Comparison of ENCODE assay signal across 16 cellular contexts in the genomic region with DNA sequence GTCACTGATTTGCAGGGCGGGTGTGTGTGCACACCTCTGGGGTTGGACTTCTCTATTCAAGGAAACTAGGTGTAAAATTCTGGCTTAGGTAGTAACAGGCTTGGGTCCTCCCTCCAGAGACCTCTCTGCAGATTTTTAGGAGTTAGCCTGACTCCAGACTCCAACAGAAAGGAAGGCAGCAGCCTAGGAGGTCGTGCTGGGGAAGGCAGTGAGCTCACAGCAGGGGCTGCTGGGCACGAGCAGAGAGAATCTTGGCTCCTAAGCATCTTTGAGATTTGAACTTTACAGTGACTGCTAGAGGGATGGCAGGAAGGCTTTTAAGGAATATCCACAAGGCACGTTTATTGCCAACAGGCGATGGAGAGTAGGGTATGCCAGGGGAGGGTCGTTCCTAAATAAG.
A peak's percentile ranks its signal among the peaks of the same experiment; 100 is the strongest.
DNase-seq lines count a peak whose midpoint lies in the region; ATAC-seq and TF ChIP-seq lines count a peak whose summit lies in the region.
"Had no signal": no experiment of that assay in that cellular context is flagged by ENCODE, and none has a peak within 500 bp of the region (broad histone marks: within the 10 kb centered on the region; RNA-seq: fewer than 3 reads in every experiment).

No MANE protein-coding gene starts in this region.

- TF ChIP-seq CTCF in WTC11 (IDR thresholded peaks at IDR 0.05), result no peak
- TF ChIP-seq CTCF in stomach (IDR thresholded peaks at IDR 0.05), result no peak

- H3K27me3 ChIP-seq in stomach, result no peaks in the 10 kb centered on the region
- H3K27me3 ChIP-seq: heart left ventricle had no signal

- CTCF ChIA-PET in activated naive CD4-positive, alpha-beta T cell treated with anti-CD3 and anti-CD28 coated beads for 36 hours (lab: Charles Lee), result no interaction called here
- CTCF ChIA-PET in WTC11 (lab: Charles Lee), result no interaction called here

- H3K27ac Mint-ChIP-seq in activated naive CD4-positive, alpha-beta T cell treated with anti-CD3 and anti-CD28 coated beads for 36 hours, result peak overlapping the region; percentile 55
- peak overlapping the region; percentile 21; the same call in 1 of the 2 replicates for H3K27ac Mint-ChIP-seq in WTC11

- no peak for TF ChIP-seq EP300 in stomach (IDR thresholded peaks at IDR 0.05)

- H3K4me1 ChIP-seq in stomach, result peaks cover 0 to 40% (median 16%) of the 10 kb centered on the region in 4 donors

- H3K36me3 Mint-ChIP-seq in activated naive CD4-positive, alpha-beta T cell treated with anti-CD3 and anti-CD28 coated beads for 36 hours (ENCODE audit: low read depth), result peaks cover 40% of the 10 kb centered on the region
- peaks cover 12% of the 10 kb centered on the region for H3K36me3 Mint-ChIP-seq in WTC11

- H3K36me3 ChIP-seq in stomach, result peaks cover 36 to 99% (median 94%) of the 10 kb centered on the region in 4 donors
- H3K36me3 ChIP-seq: WERI-Rb-1 had no signal

- WGBS in stomach, 5 donors, result 52 to 64% (median 56%) methylated on average over 6 of the region's 6 CpGs

- POLR2A ChIA-PET in WTC11 (lab: Charles Lee), result no interaction called here

- H3K4me1 Mint-ChIP-seq in activated naive CD4-positive, alpha-beta T cell treated with anti-CD3 and anti-CD28 coated beads for 36 hours (ENCODE audit: low read depth), result peaks cover 35% of the 10 kb centered on the region
- peaks cover 26% of the 10 kb centered on the region for H3K4me1 Mint-ChIP-seq in WTC11

- no peaks in the 10 kb centered on the region for H3K9me3 ChIP-seq in stomach
- H3K9me3 ChIP-seq: heart left ventricle, thoracic aorta had no signal

- DNase-seq in activated naive CD4-positive, alpha-beta T cell treated with anti-CD3 and anti-CD28 coated beads for 36 hours, result no peak
- no peak for DNase-seq in activated naive CD4-positive, alpha-beta T cell treated with Interleukin-2 at 50 U/mL for 16 hours
- DNase-seq in WTC11 (ENCODE audit: low spot score) (no peak), left colon (no peak), stomach (no peak), NK-92 (lab: John Stamatoyannopoulos, UW; ENCODE audit: unreplicated experiment) (no peak), SIG-M5 (lab: John Stamatoyannopoulos, UW) (no peak)
- DNase-seq: heart left ventricle, KG1, NCI-H1930, PC-3, T-helper 2 cell, WERI-Rb-1 had no signal

- H3K27ac ChIP-seq in stomach, result peak overlapping the region in 4 of 5 donors; percentile 5 to 47 (median 25)
- H3K27ac ChIP-seq: heart left ventricle, WERI-Rb-1 had no signal

- no peak overlapping the region for H3K4me3 Mint-ChIP-seq in activated naive CD4-positive, alpha-beta T cell treated with anti-CD3 and anti-CD28 coated beads for 36 hours
- no peak overlapping the region for H3K4me3 Mint-ChIP-seq in WTC11

- ATAC-seq in WTC11 (peak; percentile 63), left colon (peak; percentile 35), HG02588 (IDR thresholded peaks at IDR 0.05; ENCODE audit: unreplicated experiment) (no peak)
- ATAC-seq: left lobe of liver, PC-3 had no signal

- TF ChIP-seq POLR2A in stomach (IDR thresholded peaks at IDR 0.05), result no peak

- H3K4me3 ChIP-seq in stomach, result no peak overlapping the region
- H3K4me3 ChIP-seq: heart left ventricle, thoracic aorta had no signal

- no peaks in the 10 kb centered on the region for H3K9me3 Mint-ChIP-seq in activated naive CD4-positive, alpha-beta T cell treated with anti-CD3 and anti-CD28 coated beads for 36 hours
- H3K9me3 Mint-ChIP-seq in WTC11, result no peaks in the 10 kb centered on the region

- intact Hi-C loops in activated naive CD4-positive, alpha-beta T cell treated with anti-CD3 and anti-CD28 coated beads for 36 hours (cut with micrococcal nuclease), result no loop called here
- intact Hi-C loops in left colon (cut with DNase I, micrococcal nuclease), result no loop called here
- intact Hi-C loops in stomach (cut with DNase I; ENCODE audit: low total_unique reads), result no loop called here

- H3K27me3 Mint-ChIP-seq in activated naive CD4-positive, alpha-beta T cell treated with anti-CD3 and anti-CD28 coated beads for 36 hours (ENCODE audit: low read depth), result no peaks in the 10 kb centered on the region
- H3K27me3 Mint-ChIP-seq in WTC11 (ENCODE audit: low read depth), result no peaks in the 10 kb centered on the region

TF ChIP-seq in WTC11, 78 proteins besides CTCF, POLR2A, EP300 and RAD21:
- TF ChIP-seq RELA (CRISPR knock-in tag; IDR thresholded peaks at IDR 0.05; ENCODE audit: borderline replicate concordance) (no peak), OVOL2 (CRISPR knock-in tag; IDR thresholded peaks at IDR 0.05; ENCODE audit: borderline replicate concordance) (no peak), ATF1 (CRISPR knock-in tag; IDR thresholded peaks at IDR 0.05) (no peak)
